9 cellular contexts compared by ENCODE assay signal in the genomic region with DNA sequence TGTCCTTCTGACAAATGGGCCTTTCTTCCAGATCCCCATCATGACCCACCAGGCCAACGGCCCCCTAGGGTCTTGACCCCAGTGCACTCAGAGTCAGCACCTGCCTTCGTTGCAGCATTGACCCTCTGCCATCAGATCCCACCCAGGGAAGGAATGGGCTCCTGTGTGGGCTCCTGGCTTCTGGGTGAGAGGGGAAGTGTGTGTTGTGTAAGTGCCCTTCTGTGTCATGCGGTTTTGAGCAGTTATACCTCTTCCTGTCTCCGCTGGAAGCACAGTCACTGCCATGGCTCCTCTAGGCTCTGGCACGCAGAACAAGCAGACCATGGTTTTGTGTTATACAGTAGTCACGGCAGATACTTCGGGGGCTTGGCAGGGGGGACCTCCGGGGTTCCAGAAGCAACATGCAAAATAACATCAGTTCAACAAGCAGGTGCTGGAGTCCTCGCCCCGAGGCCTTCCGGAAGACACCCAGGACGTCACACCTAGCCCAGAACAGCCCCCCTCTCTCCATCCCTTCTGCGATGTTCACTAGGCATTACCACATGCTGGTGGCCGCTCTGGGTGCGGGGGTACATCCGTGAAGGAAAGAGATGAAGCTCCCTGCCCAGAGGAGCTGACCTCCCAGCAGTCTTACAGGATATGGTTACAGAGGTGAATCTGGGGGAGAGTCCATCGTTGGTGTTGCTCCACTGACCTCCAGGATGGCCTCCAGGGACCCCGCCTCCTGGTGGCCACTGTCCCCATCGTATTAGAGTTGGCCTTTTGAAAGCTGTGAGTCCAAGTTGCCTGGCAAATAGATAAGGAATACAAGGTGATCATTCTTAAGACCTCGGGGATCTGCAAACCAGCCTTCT. TPM values are rescaled to one million over a fixed set of nuclear protein-coding genes. Genes with fewer than 3 reads are reported as not detected.
A peak's percentile ranks its signal among the peaks of the same experiment; 100 is the strongest.
DNase-seq lines count a peak whose midpoint lies in the region; ATAC-seq, FAIRE-seq and TF ChIP-seq lines count a peak whose summit lies in the region.
"Had no signal": no experiment of that assay in that cellular context is flagged by ENCODE, and none has a peak within 500 bp of the region (broad histone marks: within the 10 kb centered on the region; RNA-seq: fewer than 3 reads in every experiment).

No MANE protein-coding gene starts in this region.

- no peak for FAIRE-seq in HepG2 (lab: Jason Lieb, UNC)
- no peak for FAIRE-seq in kidney (lab: Jason Lieb, UNC)

- H3K9me2 ChIP-seq in SK-N-SH: no peaks in the 10 kb centered on the region

- POLR2A ChIA-PET in HepG2 (lab: Yijun Ruan, JAX): no interaction called here
- POLR2A ChIA-PET in SK-N-SH (lab: Yijun Ruan, JAX): no interaction called here

- peak overlapping the region; percentile 63 to 65 for H3K27ac ChIP-seq in liver (ENCODE audit: low read depth in 1 of 2, low read length in 2 of 2)
- H3K27ac ChIP-seq in HepG2 (ENCODE audit: extremely low read length, insufficient read depth, low read length): no peak overlapping the region
- no peak overlapping the region for H3K27ac ChIP-seq in brain microvascular endothelial cell
- H3K27ac ChIP-seq in SK-N-SH (ENCODE audit: low read depth in 2 of 2, low read length in 1 of 2): no peak overlapping the region
- H3K27ac ChIP-seq in kidney (ENCODE audit: low read depth in 2 of 2, low read length in 2 of 2): no peak overlapping the region
- H3K27ac ChIP-seq: VCaP had no signal

- CTCF ChIA-PET in HepG2 (lab: Yijun Ruan, JAX; ENCODE audit: low intra/inter-chr PET ratio, low total read pairs): no interaction called here
- CTCF ChIA-PET in SK-N-SH (lab: Yijun Ruan, JAX): interaction anchor here (0.8 kb wide), 1 partner anchor 12 kb away, joined by 3 read pairs; no protein-coding TSS in a partner anchor

- TF ChIP-seq POLR2A in HepG2 (IDR thresholded peaks at IDR 0.05; ENCODE audit: insufficient read depth in 1 of 2, low read depth in 2 of 2, low read length in 2 of 2): no peak

- H3K4me2 ChIP-seq in HepG2 (ENCODE audit: low read depth, low read length) (no peak overlapping the region), SK-N-SH (no peak overlapping the region)

- TF ChIP-seq CTCF in liver (IDR thresholded peaks at IDR 0.05; ENCODE audit: low read depth, low read length, missing input control) (no peak), HepG2 (CRISPR knock-in tag; IDR thresholded peaks at IDR 0.05) (no peak), brain microvascular endothelial cell (IDR thresholded peaks at IDR 0.05; ENCODE audit: low read depth, low read length, missing control alignments) (no peak), SK-N-SH (IDR thresholded peaks at IDR 0.05) (no peak), kidney (IDR thresholded peaks at IDR 0.05; ENCODE audit: borderline replicate concordance, extremely low read depth, insufficient read depth) (no peak)

- H3K9ac ChIP-seq in liver (ENCODE audit: low read depth in 1 of 2, low read length in 2 of 2) (peak overlapping the region in 1 of 2 donors; percentile 1), HepG2 (ENCODE audit: insufficient read depth, low read depth, low read length) (no peak overlapping the region), SK-N-SH (no peak overlapping the region), kidney (ENCODE audit: low read length in 2 of 2) (no peak overlapping the region)

- H4K20me1 ChIP-seq in HepG2 (ENCODE audit: insufficient read depth, low read length) (no peaks in the 10 kb centered on the region), SK-N-SH (ENCODE audit: insufficient read depth) (no peaks in the 10 kb centered on the region)

- in situ Hi-C loops in HepG2 (cut with HindIII; ENCODE audit: extremely low pct_ligation_motif_present, low pct_unique_long_range_greater_than_20kb) (no loop called here), brain microvascular endothelial cell (cut with HindIII; ENCODE audit: low pct_ligation_motif_present, low sequenced_read_pairs) (no loop called here)

- H3K4me1 ChIP-seq in liver (ENCODE audit: control insufficient read depth in 4 of 4, insufficient read depth in 4 of 4, low read length in 3 of 4) (no peaks in the 10 kb centered on the region), HepG2 (ENCODE audit: insufficient read depth, low read length) (peaks cover 38% of the 10 kb centered on the region), SK-N-SH (ENCODE audit: control insufficient read depth in 1 of 2, insufficient read depth in 2 of 2, low read depth in 1 of 2, low read length in 1 of 2) (no peaks in the 10 kb centered on the region; a peak in 1 of 4 replicates), kidney (ENCODE audit: control insufficient read depth in 1 of 2, insufficient read depth in 1 of 2, low read depth in 1 of 2, low read length in 2 of 2) (peaks cover 0 to 2% of the 10 kb centered on the region in 2 donors)

- H3K9me3 ChIP-seq in liver (ENCODE audit: control insufficient read depth in 4 of 4, low read length in 3 of 4): no peaks in the 10 kb centered on the region
- no peaks in the 10 kb centered on the region for H3K9me3 ChIP-seq in HepG2 (ENCODE audit: low read length)
- no peaks in the 10 kb centered on the region for H3K9me3 ChIP-seq in SK-N-SH
- no peaks in the 10 kb centered on the region for H3K9me3 ChIP-seq in kidney (ENCODE audit: control insufficient read depth in 1 of 2, low read length in 2 of 2)

- no peaks in the 10 kb centered on the region for H3K27me3 ChIP-seq in liver (ENCODE audit: control insufficient read depth in 4 of 4, insufficient read depth in 4 of 4, low read length in 3 of 4)
- peaks cover 0 to 1% of the 10 kb centered on the region in 2 experiments; a peak in 1 of 5 replicates for H3K27me3 ChIP-seq in HepG2 (ENCODE audit: control insufficient read depth in 1 of 2, insufficient read depth in 2 of 2, low read length in 2 of 2)
- peaks cover 27% of the 10 kb centered on the region for H3K27me3 ChIP-seq in brain microvascular endothelial cell (replicated peaks)
- no peaks in the 10 kb centered on the region for H3K27me3 ChIP-seq in SK-N-SH (ENCODE audit: insufficient read depth)

- DNase-seq in HepG2 (ENCODE audit: low spot score) (no peak), UCSD-AML1 (lab: John Stamatoyannopoulos, UW; ENCODE audit: unreplicated experiment) (peak; percentile 74), brain microvascular endothelial cell (peak; percentile 8), SK-N-SH (no peak), NCI-H2107 treated with DMSO at 0.1 percent for 48 hours (lab: John Stamatoyannopoulos, UW; ENCODE audit: unreplicated experiment) (no peak), kidney (no peak)
- DNase-seq in stimulated activated CD4-positive, alpha-beta T cell treated with anti-CD3 and anti-CD28 coated beads, Interleukin-12 subunit alpha, Interleukin-12 subunit beta, amount 100 ng/mL, for 24 hours (ENCODE audit: low read depth in 2 of 2): peak; percentile 39 to 50

- no peak for ATAC-seq in HepG2

- intact Hi-C loops in HepG2 (cut with micrococcal nuclease; ENCODE audit: unreplicated experiment) (no loop called here), kidney (cut with DNase I) (no loop called here)

- no peak for TF ChIP-seq EP300 in HepG2 (IDR thresholded peaks at IDR 0.05; ENCODE audit: low read depth in 2 of 2, low read length in 2 of 2)
- TF ChIP-seq EP300 in HepG2 (CRISPR knock-in tag; IDR thresholded peaks at IDR 0.05; ENCODE audit: borderline replicate concordance): no peak
- TF ChIP-seq EP300 in SK-N-SH (IDR thresholded peaks at IDR 0.05; ENCODE audit: borderline replicate concordance in 1 of 2, low read depth in 1 of 2, low read length in 1 of 2): no peak

- no peak overlapping the region for H2AFZ ChIP-seq in HepG2 (ENCODE audit: low read length)
- no peak overlapping the region for H2AFZ ChIP-seq in SK-N-SH (ENCODE audit: low read depth)

- no peaks in the 10 kb centered on the region for H3F3A ChIP-seq in SK-N-SH (replicated peaks; ENCODE audit: insufficient read depth)

- WGBS in liver: 69% methylated on average over 20 of the region's 20 CpGs
- WGBS in HepG2 (ENCODE audit: low lambda C conversion rate): 71% methylated on average over 19 of the region's 20 CpGs
- 67% methylated on average over 13 of the region's 20 CpGs for WGBS in SK-N-SH (ENCODE audit: low lambda C conversion rate)

- TF ChIP-seq RAD21 in liver (IDR thresholded peaks at IDR 0.05) (no peak), HepG2 (CRISPR knock-in tag; IDR thresholded peaks at IDR 0.05) (no peak), SK-N-SH (IDR thresholded peaks at IDR 0.05; ENCODE audit: low read length) (no peak)

- H3K36me3 ChIP-seq in liver (ENCODE audit: control insufficient read depth in 4 of 4, insufficient read depth in 3 of 4, low read depth in 1 of 4, low read length in 3 of 4) (no peaks in the 10 kb centered on the region), HepG2 (replicated peaks in 1 of 2; ENCODE audit: control insufficient read depth in 1 of 2, insufficient read depth in 2 of 2, low read length in 2 of 2) (no peaks in the 10 kb centered on the region), brain microvascular endothelial cell (replicated peaks) (no peaks in the 10 kb centered on the region), SK-N-SH (replicated peaks in 1 of 2; ENCODE audit: control insufficient read depth in 1 of 2, insufficient read depth in 2 of 2, low read length in 1 of 2) (no peaks in the 10 kb centered on the region), kidney (ENCODE audit: control insufficient read depth in 1 of 2, insufficient read depth in 2 of 2, low read length in 2 of 2) (no peaks in the 10 kb centered on the region)

- no peak overlapping the region for H3K4me3 ChIP-seq in liver (ENCODE audit: low read depth in 1 of 3, low read length in 3 of 3)
- no peak overlapping the region for H3K4me3 ChIP-seq in HepG2 (replicated peaks in 1 of 3; ENCODE audit: insufficient read depth in 1 of 3, low read depth in 2 of 3, low read length in 3 of 3)
- H3K4me3 ChIP-seq in brain microvascular endothelial cell (ENCODE audit: low read depth, low read length): no peak overlapping the region
- no peak overlapping the region for H3K4me3 ChIP-seq in SK-N-SH (ENCODE audit: low read depth in 2 of 2, low read length in 1 of 2)
- H3K4me3 ChIP-seq in kidney (ENCODE audit: low read length in 2 of 2): no peak overlapping the region

- H3K79me2 ChIP-seq in HepG2 (ENCODE audit: insufficient read depth, low read length): no peaks in the 10 kb centered on the region
- no peaks in the 10 kb centered on the region for H3K79me2 ChIP-seq in SK-N-SH (ENCODE audit: insufficient read depth)

- BruUV-seq in HepG2 (replicated peaks; lab: Mats Ljungman, UMichigan): no TSS peak

RNA-seq across cellular contexts. Expression of a gene that starts 17.4 kb away (rescaled TPM):
- total RNA-seq in liver (1 to 10 TPM; 5.1 to 5.9 TPM), HepG2 (2016; rRNA removed; fragmentation: Illumina TruSeq; extraction: Trizol) (6.2 and 6.9 TPM in 2 replicates), kidney (28.1 TPM)
- polyA plus RNA-seq in liver (1 to 10 TPM; 1.8 to 3.9 TPM), HepG2 (2011; rRNA removed) (8.8 and 11.7 TPM in 2 replicates), SK-N-SH (2012; rRNA removed) (6.1 and 7.6 TPM in 2 replicates), kidney (ENCODE audit: insufficient read depth, low read depth, low replicate concordance) (19.6 TPM)
- total RNA-seq in HepG2 (2016; cell fraction: cytosol; rRNA removed; fragmentation: Illumina TruSeq; extraction: Trizol; ENCODE audit: low read depth): 2.4 and 4.5 TPM in 2 replicates
- total RNA-seq in HepG2 (2016; cell fraction: insoluble cytoplasmic fraction; rRNA removed; fragmentation: Illumina TruSeq; extraction: Trizol): 5.5 and 6.9 TPM in 2 replicates
- 5.4 and 6.7 TPM in 2 replicates for total RNA-seq in HepG2 (2016; cell fraction: membrane; rRNA removed; fragmentation: Illumina TruSeq; extraction: Trizol)
- 4.9 and 5.4 TPM in 2 replicates for total RNA-seq in HepG2 (2016; cell fraction: nucleus; rRNA removed; fragmentation: Illumina TruSeq; extraction: Trizol)
- 6.5 and 7.2 TPM in 2 replicates for polyA plus RNA-seq in HepG2 (2011; cell fraction: cytosol; rRNA removed)
- 30.5 and 35.5 TPM in 2 replicates for polyA plus RNA-seq in HepG2 (2011; cell fraction: nucleus; rRNA removed)
- 6.4 and 8.3 TPM in 2 replicates for polyA plus RNA-seq in HepG2 (2012)
- 3.7 and 4.2 TPM in 2 replicates for polyA plus RNA-seq in HepG2 (2016; cell fraction: cytosol; fragmentation: Illumina TruSeq; extraction: Trizol; ENCODE audit: low read depth)
- polyA plus RNA-seq in HepG2 (2016; cell fraction: insoluble cytoplasmic fraction; fragmentation: Illumina TruSeq; extraction: Trizol; ENCODE audit: low read depth): 5.7 and 8.4 TPM in 2 replicates
- 4.3 and 4.4 TPM in 2 replicates for polyA plus RNA-seq in HepG2 (2016; cell fraction: membrane; fragmentation: Illumina TruSeq; extraction: Trizol; ENCODE audit: low read depth)
- polyA plus RNA-seq in HepG2 (2016; cell fraction: nucleus; fragmentation: Illumina TruSeq; extraction: Trizol; ENCODE audit: insufficient read depth, low read depth): 13.3 and 15.1 TPM in 2 replicates
- polyA minus RNA-seq in HepG2 (2011; rRNA and poly(A)+ RNA removed; ENCODE audit: low replicate concordance): 7.0 and 40.0 TPM in 2 replicates
- 5.6 and 6.2 TPM in 2 replicates for polyA minus RNA-seq in HepG2 (2011; cell fraction: cytosol; rRNA and poly(A)+ RNA removed)
- polyA minus RNA-seq in HepG2 (2011; cell fraction: nucleus; rRNA and poly(A)+ RNA removed): 8.2 and 11.2 TPM in 2 replicates
- polyA plus RNA-seq in SK-N-SH (2012; cell fraction: cytosol; rRNA removed): 3.3 and 4.6 TPM in 2 replicates
- 12.2 and 13.1 TPM in 2 replicates for polyA plus RNA-seq in SK-N-SH (2012; cell fraction: nucleus; rRNA removed)

RNA-seq across cellular contexts. Expression of a gene that starts 36.0 kb away (rescaled TPM):
- total RNA-seq in liver (1 to 10 TPM; 4.7 to 5.6 TPM), HepG2 (2016; rRNA removed; fragmentation: Illumina TruSeq; extraction: Trizol) (5.7 and 6.8 TPM in 2 replicates), kidney (16.1 TPM)
- polyA plus RNA-seq in liver (1 to 10 TPM; 1.7 to 2.4 TPM), HepG2 (2011; rRNA removed) (4.4 and 4.8 TPM in 2 replicates), SK-N-SH (2012; rRNA removed) (4.6 and 7.0 TPM in 2 replicates), kidney (ENCODE audit: insufficient read depth, low read depth, low replicate concordance) (2.9 TPM)
- 14.2 and 15.4 TPM in 2 replicates for total RNA-seq in HepG2 (2016; cell fraction: cytosol; rRNA removed; fragmentation: Illumina TruSeq; extraction: Trizol; ENCODE audit: low read depth)
- 4.1 and 7.4 TPM in 2 replicates for total RNA-seq in HepG2 (2016; cell fraction: insoluble cytoplasmic fraction; rRNA removed; fragmentation: Illumina TruSeq; extraction: Trizol)
- 8.5 and 9.7 TPM in 2 replicates for total RNA-seq in HepG2 (2016; cell fraction: membrane; rRNA removed; fragmentation: Illumina TruSeq; extraction: Trizol)
- total RNA-seq in HepG2 (2016; cell fraction: nucleus; rRNA removed; fragmentation: Illumina TruSeq; extraction: Trizol): 10.3 and 12.7 TPM in 2 replicates
- polyA plus RNA-seq in HepG2 (2011; cell fraction: cytosol; rRNA removed): 1.9 and 3.0 TPM in 2 replicates
- polyA plus RNA-seq in HepG2 (2011; cell fraction: nucleus; rRNA removed): 40.2 and 52.1 TPM in 2 replicates
- polyA plus RNA-seq in HepG2 (2012): 4.8 and 5.9 TPM in 2 replicates
- 0.46 and 0.69 TPM in 2 replicates for polyA plus RNA-seq in HepG2 (2016; cell fraction: cytosol; fragmentation: Illumina TruSeq; extraction: Trizol; ENCODE audit: low read depth)
- polyA plus RNA-seq in HepG2 (2016; cell fraction: insoluble cytoplasmic fraction; fragmentation: Illumina TruSeq; extraction: Trizol; ENCODE audit: low read depth): 4.0 and 5.3 TPM in 2 replicates
- polyA plus RNA-seq in HepG2 (2016; cell fraction: membrane; fragmentation: Illumina TruSeq; extraction: Trizol; ENCODE audit: low read depth): 1.4 and 1.6 TPM in 2 replicates
- 30.1 and 30.8 TPM in 2 replicates for polyA plus RNA-seq in HepG2 (2016; cell fraction: nucleus; fragmentation: Illumina TruSeq; extraction: Trizol; ENCODE audit: insufficient read depth, low read depth)
- 13.1 TPM in 2 replicates for polyA minus RNA-seq in HepG2 (2011; rRNA and poly(A)+ RNA removed; ENCODE audit: low replicate concordance)
- polyA minus RNA-seq in HepG2 (2011; cell fraction: cytosol; rRNA and poly(A)+ RNA removed): 4.6 and 4.9 TPM in 2 replicates
- 14.7 and 15.8 TPM in 2 replicates for polyA minus RNA-seq in HepG2 (2011; cell fraction: nucleus; rRNA and poly(A)+ RNA removed)
- 1.9 and 3.3 TPM in 2 replicates for polyA plus RNA-seq in SK-N-SH (2012; cell fraction: cytosol; rRNA removed)
- 29.0 and 38.1 TPM in 2 replicates for polyA plus RNA-seq in SK-N-SH (2012; cell fraction: nucleus; rRNA removed)

Comparison
In these comparisons a context has a peak if more than half of its experiments do, and no peak if none do; other contexts are left out.
1. H3K27ac ChIP-seq: peak in liver (2 of 2); none in HepG2 (single experiment), brain microvascular endothelial cell (single experiment), SK-N-SH (0 of 2) and kidney (0 of 2).
2. DNase-seq: peak in UCSD-AML1 (single experiment), brain microvascular endothelial cell (single experiment) and stimulated activated CD4-positive, alpha-beta T cell treated with anti-CD3 and anti-CD28 coated beads, Interleukin-12 subunit alpha, Interleukin-12 subunit beta, amount 100 ng/mL, for 24 hours (2 of 2); none in HepG2 (single experiment), SK-N-SH (single experiment), NCI-H2107 treated with DMSO at 0.1 percent for 48 hours (single experiment) and kidney (single experiment).